Comparison of ENCODE assay signal across 19 cellular contexts in the genomic region with DNA sequence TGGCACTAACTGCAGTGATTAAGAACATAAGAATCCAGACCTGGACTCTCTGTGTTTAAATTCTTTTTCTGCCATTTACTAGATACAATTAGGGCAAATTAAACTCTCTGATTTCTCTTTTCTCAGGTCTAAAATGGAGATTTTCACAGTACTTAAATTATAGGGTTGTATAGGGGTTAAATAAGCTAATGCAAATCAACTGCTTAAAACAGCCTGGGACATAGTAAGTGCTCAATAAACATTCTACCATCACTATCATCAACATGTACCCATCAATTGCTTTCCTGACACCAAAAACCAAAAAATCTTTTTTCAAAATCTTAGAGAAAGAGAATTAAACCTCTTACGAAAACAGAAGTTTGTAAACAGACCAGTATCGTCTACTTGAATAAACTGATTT. TPM values are rescaled to one million over a fixed set of nuclear protein-coding genes. Genes with fewer than 3 reads are reported as not detected.
DNase-seq lines count a peak whose midpoint lies in the region; ATAC-seq, FAIRE-seq and TF ChIP-seq lines count a peak whose summit lies in the region.
"Had no signal": no experiment of that assay in that cellular context is flagged by ENCODE, and none has a peak within 500 bp of the region (broad histone marks: within the 10 kb centered on the region; RNA-seq: fewer than 3 reads in every experiment).

No MANE protein-coding gene starts in this region.

- TF ChIP-seq EP300 in GM12878 (IDR thresholded peaks at IDR 0.05; ENCODE audit: borderline replicate concordance in 1 of 2, control insufficient read depth in 1 of 2, low read depth in 2 of 2, low read length in 2 of 2): no peak
- TF ChIP-seq EP300 in suprapubic skin (IDR thresholded peaks at IDR 0.05): no peak

- H3K4me1 Mint-ChIP-seq in activated naive CD4-positive, alpha-beta T cell treated with anti-CD3 and anti-CD28 coated beads, Interleukin-2, amount 50 U/mL, for 24 hours: peaks cover 72% of the 10 kb centered on the region
- peaks cover 58% of the 10 kb centered on the region for H3K4me1 Mint-ChIP-seq in activated naive CD4-positive, alpha-beta T cell treated with anti-CD3 and anti-CD28 coated beads, Interleukin-2, amount 10 ng/mL, durations not matched to agents 7 days and 5 days
- peaks cover 59 to 62% of the 10 kb centered on the region in 2 donors for H3K4me1 Mint-ChIP-seq in natural killer cell

- RAD21 ChIA-PET in GM12878 (lab: Charles Lee; ENCODE audit: unreplicated experiment): interaction anchor here (1.0 to 1.2 kb wide), 2 partner anchors 17 to 60 kb away, joined by 3 read pairs; no protein-coding TSS in a partner anchor

- TF ChIP-seq RAD21 in GM12878 (IDR thresholded peaks at IDR 0.05; ENCODE audit: insufficient read depth, low read depth, low read length): no peak

- no peaks in the 10 kb centered on the region for H3K27me3 ChIP-seq in GM12878 (replicated peaks in 1 of 2; ENCODE audit: control insufficient read depth in 2 of 2, insufficient read depth in 2 of 2, low read length in 1 of 2)
- H3K27me3 ChIP-seq in suprapubic skin: no peaks in the 10 kb centered on the region

- in situ Hi-C loops in GM12878 (cut with MboI): no loop called here

- H3K27me3 Mint-ChIP-seq in activated naive CD4-positive, alpha-beta T cell treated with anti-CD3 and anti-CD28 coated beads, Interleukin-2, amount 50 U/mL, for 24 hours: no peaks in the 10 kb centered on the region
- peaks cover 7% of the 10 kb centered on the region for H3K27me3 Mint-ChIP-seq in activated naive CD4-positive, alpha-beta T cell treated with anti-CD3 and anti-CD28 coated beads, Interleukin-2, amount 10 ng/mL, durations not matched to agents 7 days and 5 days
- no peaks in the 10 kb centered on the region for H3K27me3 Mint-ChIP-seq in natural killer cell (ENCODE audit: low read depth in 2 of 2)

- CTCF ChIA-PET in activated naive CD4-positive, alpha-beta T cell treated with anti-CD3 and anti-CD28 coated beads, Interleukin-2, amount 10 ng/mL, durations not matched to agents 7 days and 5 days (lab: Charles Lee): interaction anchor here (0.8 kb wide), 1 partner anchor 59 kb away, joined by 3 read pairs; no protein-coding TSS in a partner anchor
- CTCF ChIA-PET in GM12878 (lab: Yijun Ruan, JAX): interaction anchor here (0.9 to 2.4 kb wide), 2 partner anchors 10 to 40 kb away, joined by 3 to 6 read pairs; no protein-coding TSS in a partner anchor

- TF ChIP-seq CTCF in NB4 (IDR thresholded peaks at IDR 0.05; ENCODE audit: low read depth, low read length) (no peak), GM12878 (IDR thresholded peaks at IDR 0.05 in 2 of 3, conservative IDR thresholded peaks at IDR 0.05 in 1 of 3; ENCODE audit: control insufficient read depth in 2 of 3, extremely low read depth in 1 of 3, insufficient read depth in 1 of 3, low read depth in 3 of 3, low read length in 3 of 3) (no peak), natural killer cell (IDR thresholded peaks at IDR 0.05) (no peak), suprapubic skin (IDR thresholded peaks at IDR 0.05) (no peak)

- H3K4me1 ChIP-seq in GM12878 (ENCODE audit: control insufficient read depth, insufficient read depth, low read length): peaks cover 3% of the 10 kb centered on the region; the same call in 1 of the 2 replicates
- H3K4me1 ChIP-seq in suprapubic skin: peaks cover 36% of the 10 kb centered on the region

- TF ChIP-seq POLR2A in NB4 (IDR thresholded peaks at IDR 0.05; ENCODE audit: extremely low read depth, insufficient read length): no peak
- TF ChIP-seq POLR2A in GM12878 (IDR thresholded peaks at IDR 0.05; ENCODE audit: low read depth, low read length): no peak
- no peak for TF ChIP-seq POLR2A in suprapubic skin (IDR thresholded peaks at IDR 0.05)

- H2AFZ ChIP-seq in GM12878 (ENCODE audit: control insufficient read depth, low read depth, low read length): no peak overlapping the region

- BruUV-seq in GM12878 (replicated peaks; lab: Mats Ljungman, UMichigan): no TSS peak

- POLR2A ChIA-PET in GM12878 (lab: Charles Lee): interaction anchor here (1.1 to 1.6 kb wide), 2 partner anchors 15 to 197 kb away, joined by 3 to 4 read pairs; partner anchors contain the start of gene GCC1

- H4K20me1 ChIP-seq in GM12878 (ENCODE audit: control insufficient read depth, insufficient read depth): no peaks in the 10 kb centered on the region

- H3K9me3 Mint-ChIP-seq in activated naive CD4-positive, alpha-beta T cell treated with anti-CD3 and anti-CD28 coated beads, Interleukin-2, amount 50 U/mL, for 24 hours: no peaks in the 10 kb centered on the region
- no peaks in the 10 kb centered on the region for H3K9me3 Mint-ChIP-seq in activated naive CD4-positive, alpha-beta T cell treated with anti-CD3 and anti-CD28 coated beads, Interleukin-2, amount 10 ng/mL, durations not matched to agents 7 days and 5 days
- H3K9me3 Mint-ChIP-seq in natural killer cell: no peaks in the 10 kb centered on the region

- peak overlapping the region; percentile 70 for H3K4me3 ChIP-seq in NB4 (ENCODE audit: low read depth, low read length)
- H3K4me3 ChIP-seq in GM12878: peak overlapping the region; percentile 31; the same call in 1 of the 2 replicates
- no peak overlapping the region for H3K4me3 ChIP-seq in suprapubic skin

- FAIRE-seq in GM12878 (lab: Jason Lieb, UNC): no peak

- H3K4me2 ChIP-seq in GM12878 (ENCODE audit: control insufficient read depth, insufficient read depth): no peak overlapping the region

- H3K9me3 ChIP-seq in GM12878 (replicated peaks; ENCODE audit: control insufficient read depth, insufficient read depth, low read length) (no peaks in the 10 kb centered on the region), suprapubic skin (no peaks in the 10 kb centered on the region)
- H3K9me3 ChIP-seq: Caco-2 had no signal

- no peak overlapping the region for H3K9ac ChIP-seq in GM12878 (ENCODE audit: control insufficient read depth, insufficient read depth, low read length)

- intact Hi-C loops in GM12878 (cut with micrococcal nuclease; ENCODE audit: unreplicated experiment) (no loop called here), natural killer cell (cut with micrococcal nuclease) (no loop called here)

- peaks cover 86% of the 10 kb centered on the region for H3K79me2 ChIP-seq in GM12878 (ENCODE audit: control insufficient read depth, insufficient read depth, low read length)

- H3K27ac ChIP-seq in GM12878 (ENCODE audit: control insufficient read depth, insufficient read depth) (no peak overlapping the region), suprapubic skin (no peak overlapping the region)

- ATAC-seq in GM12878 (no peak), natural killer cell (no peak), GM21360 (IDR thresholded peaks at IDR 0.05; ENCODE audit: unreplicated experiment) (no peak)

- H3K36me3 ChIP-seq in GM12878 (ENCODE audit: control insufficient read depth in 2 of 2, insufficient read depth in 2 of 2, low read length in 1 of 2): peaks cover 0 to 15% of the 10 kb centered on the region in 2 experiments; a peak in 1 of 4 replicates
- H3K36me3 ChIP-seq in suprapubic skin: peaks cover 17% of the 10 kb centered on the region

- peaks cover 35% of the 10 kb centered on the region for H3K36me3 Mint-ChIP-seq in activated naive CD4-positive, alpha-beta T cell treated with anti-CD3 and anti-CD28 coated beads, Interleukin-2, amount 50 U/mL, for 24 hours
- peaks cover 51% of the 10 kb centered on the region for H3K36me3 Mint-ChIP-seq in activated naive CD4-positive, alpha-beta T cell treated with anti-CD3 and anti-CD28 coated beads, Interleukin-2, amount 10 ng/mL, durations not matched to agents 7 days and 5 days
- H3K36me3 Mint-ChIP-seq in natural killer cell: peaks cover 22% of the 10 kb centered on the region

- SMC1A ChIA-PET in GM12878 (lab: Charles Lee; ENCODE audit: uncharacterized antibody, unreplicated experiment): interaction anchor here (0.8 to 2.3 kb wide), 3 partner anchors 21 to 60 kb away, joined by 3 to 7 read pairs (median 4); no protein-coding TSS in a partner anchor

- H3K4me3 Mint-ChIP-seq in activated naive CD4-positive, alpha-beta T cell treated with anti-CD3 and anti-CD28 coated beads, Interleukin-2, amount 50 U/mL, for 24 hours: peak overlapping the region; percentile 45
- H3K4me3 Mint-ChIP-seq in activated naive CD4-positive, alpha-beta T cell treated with anti-CD3 and anti-CD28 coated beads, Interleukin-2, amount 10 ng/mL, durations not matched to agents 7 days and 5 days: no peak overlapping the region
- H3K4me3 Mint-ChIP-seq in natural killer cell: peak overlapping the region; percentile 47

- WGBS in GM12878 (ENCODE audit: insufficient coverage, insufficient replicate concordance, low lambda C conversion rate, missing lambda C conversion rate): 100% methylated on average over 2 of the region's 2 CpGs
- 96% methylated on average over 2 of the region's 2 CpGs for WGBS in suprapubic skin

- DNase-seq in activated naive CD4-positive, alpha-beta T cell treated with anti-CD3 and anti-CD28 coated beads, Interleukin-2, amount 10 ng/mL, durations not matched to agents 7 days and 5 days: no peak
- DNase-seq in NB4 (ENCODE audit: low read depth) (no peak), GM12878 (ENCODE audit: low read depth, low spot score) (no peak), natural killer cell (no peak), suprapubic skin (ENCODE audit: low spot score in 2 of 2) (no peak)
- no peak for DNase-seq in activated naive CD4-positive, alpha-beta T cell treated with anti-CD3 and anti-CD28 coated beads, Interleukin-2, amount 50 U/mL, for 16 hours
- DNase-seq: C1 segment of cervical spinal cord, Caco-2, H7, IMR-90, Kasumi-1, NCI-H1417, NCI-H1930, NCI-H446, NCI-H748 treated with DMSO at 0.1 percent for 48 hours, OCI-M1, SHP77 treated with DMSO at 0.1 percent for 48 hours had no signal

- no peak overlapping the region for H3K27ac Mint-ChIP-seq in activated naive CD4-positive, alpha-beta T cell treated with anti-CD3 and anti-CD28 coated beads, Interleukin-2, amount 50 U/mL, for 24 hours
- H3K27ac Mint-ChIP-seq in activated naive CD4-positive, alpha-beta T cell treated with anti-CD3 and anti-CD28 coated beads, Interleukin-2, amount 10 ng/mL, durations not matched to agents 7 days and 5 days: no peak overlapping the region
- peak overlapping the region; percentile 60 to 96 for H3K27ac Mint-ChIP-seq in natural killer cell

RNA-seq across cellular contexts. Expression of gene ZNF800, which starts 4.5 kb away (rescaled TPM):
- 74.0 and 78.7 TPM in 2 replicates for total RNA-seq in GM12878 (2013; cell fraction: nucleolus; rRNA removed)
- total RNA-seq in GM12878 (2014; rRNA removed): 14.5 and 16.7 TPM in 2 replicates
- 33.9 and 34.3 TPM in 2 replicates for total RNA-seq in GM12878 (2014; rRNA removed; fragmentation: Illumina TruSeq; extraction: Trizol)
- 28.5 and 31.2 TPM in 2 replicates for total RNA-seq in GM12878 (2021)
- 6.9 TPM for polyA plus RNA-seq in GM12878 (2011; ENCODE audit: low read depth)
- polyA plus RNA-seq in GM12878 (2011; rRNA removed): 23.0 and 31.8 TPM in 2 replicates
- 8.9 and 13.6 TPM in 2 replicates for polyA plus RNA-seq in GM12878 (2011; cell fraction: cytosol; rRNA removed)
- polyA plus RNA-seq in GM12878 (2011; cell fraction: nucleus; rRNA removed): 16.8 and 17.5 TPM in 2 replicates
- 11.8 and 13.5 TPM in 2 replicates for polyA plus RNA-seq in GM12878 (2012)
- polyA plus RNA-seq in GM12878 (2014; fragmentation: Illumina TruSeq; extraction: Trizol): 24.5 and 38.1 TPM in 2 replicates
- 1 to 10 TPM; 6.8 to 7.4 TPM for polyA plus RNA-seq in GM12878 (2014; fragmentation: Nextera tagmentation; extraction: Ambion mirVana)
- polyA plus RNA-seq in GM12878 (2014; rRNA removed): 11.0 and 11.8 TPM in 2 replicates
- polyA plus RNA-seq in GM12878 (2016; fragmentation: Nextera tagmentation; extraction: Ambion mirVana): 10 to 100 TPM; 26.6 to 27.6 TPM
- polyA minus RNA-seq in GM12878 (2011; rRNA and poly(A)+ RNA removed): 18.2 and 29.6 TPM in 2 replicates
- 17.6 and 20.5 TPM in 2 replicates for polyA minus RNA-seq in GM12878 (2011; cell fraction: cytosol; rRNA and poly(A)+ RNA removed)
- 29.5 and 47.8 TPM in 2 replicates for polyA minus RNA-seq in GM12878 (2011; cell fraction: nucleus; rRNA and poly(A)+ RNA removed)
- total RNA-seq in natural killer cell: 100 to 1,000 TPM in 2 of 3 donors, 10 to 100 TPM in 1; 93.3 to 107 (median 101) TPM
- total RNA-seq in suprapubic skin: 10 to 100 TPM; 41.7 to 57.3 (median 49.7) TPM

Comparison
In these comparisons a context has a peak if more than half of its experiments do, and no peak if none do; other contexts are left out.
1. H3K27ac Mint-ChIP-seq: peak in natural killer cell (2 of 2); none in activated naive CD4-positive, alpha-beta T cell treated with anti-CD3 and anti-CD28 coated beads, Interleukin-2, amount 50 U/mL, for 24 hours (single experiment) and activated naive CD4-positive, alpha-beta T cell treated with anti-CD3 and anti-CD28 coated beads, Interleukin-2, amount 10 ng/mL, durations not matched to agents 7 days and 5 days (single experiment).